Comparison of ENCODE assay signal across 8 cellular contexts in the genomic region with DNA sequence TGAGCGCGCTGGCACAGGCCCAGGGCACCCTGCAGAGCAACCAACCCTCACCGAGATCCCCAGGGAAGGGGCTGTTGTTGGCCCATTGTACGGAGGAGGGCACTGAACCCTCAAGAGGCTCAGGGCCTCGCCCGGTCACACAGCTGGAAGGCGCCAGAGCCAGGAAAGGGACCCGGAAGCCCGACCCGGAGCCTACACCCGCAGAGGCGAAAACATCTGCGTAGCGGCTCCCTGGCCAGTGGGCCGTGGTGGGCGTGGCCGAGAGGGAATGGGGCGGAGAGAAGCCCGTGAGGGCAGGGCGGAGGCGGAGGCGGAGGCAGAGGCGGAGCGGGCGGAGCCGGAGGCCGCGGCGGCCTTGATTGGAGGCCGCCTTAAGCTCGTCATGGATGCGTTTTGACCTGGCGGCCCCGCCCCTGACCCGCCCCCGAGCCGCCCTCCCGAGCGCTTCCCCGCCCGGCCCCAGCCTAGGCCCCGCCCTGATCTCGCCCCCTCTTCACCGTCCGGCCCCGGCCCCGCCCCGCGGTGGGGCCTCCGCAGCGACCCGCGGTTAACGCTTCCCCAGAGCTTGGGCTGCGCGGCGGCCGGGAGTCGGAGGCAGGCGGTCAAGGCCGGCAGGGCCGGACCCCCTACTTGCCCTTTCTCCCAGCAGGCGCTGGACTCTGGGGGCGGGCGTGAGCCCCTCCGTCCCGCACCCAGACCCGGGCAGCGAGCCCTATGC. TPM values are rescaled to one million over a fixed set of nuclear protein-coding genes. Genes with fewer than 3 reads are reported as not detected.
DNase-seq lines count a peak whose midpoint lies in the region; ATAC-seq and TF ChIP-seq lines count a peak whose summit lies in the region.

No MANE protein-coding gene starts in this region.

- H3K36me3 ChIP-seq in ovary (no peaks in the 10 kb centered on the region), thymus (ENCODE audit: control insufficient read depth, insufficient read depth) (peaks cover 14% of the 10 kb centered on the region)

- H3K27me3 ChIP-seq in ovary (no peaks in the 10 kb centered on the region), thymus (ENCODE audit: control insufficient read depth, insufficient read depth) (no peaks in the 10 kb centered on the region)

- CTCF ChIA-PET in GM10248 (lab: Yijun Ruan, JAX), result interaction anchor here (1.1 to 2.0 kb wide), 6 partner anchors 14 to 493 kb away, joined by 3 to 9 read pairs (median 4); no protein-coding TSS in a partner anchor

- H3K9me3 ChIP-seq in ovary, result no peaks in the 10 kb centered on the region
- no peaks in the 10 kb centered on the region for H3K9me3 ChIP-seq in thymus (ENCODE audit: control insufficient read depth)

- H3K27me3 Mint-ChIP-seq in activated naive CD8-positive, alpha-beta T cell, result no peaks in the 10 kb centered on the region

- H3K4me3 Mint-ChIP-seq in activated naive CD8-positive, alpha-beta T cell, result peak overlapping the region; percentile 91

- TF ChIP-seq CTCF in GM10248 (IDR thresholded peaks at IDR 0.05; ENCODE audit: control extremely low read depth, extremely low read depth, low read depth, missing control alignments), result no peak
- TF ChIP-seq CTCF in ovary (IDR thresholded peaks at IDR 0.05), result peak in 1 of 3 donors; percentile 17

- ATAC-seq in HG02610 (IDR thresholded peaks at IDR 0.05; ENCODE audit: unreplicated experiment), result peak; percentile 75
- peak; percentile 86 for ATAC-seq in SK-N-SH treated with all-trans-retinoic acid at 6 μM for 48 hours

- H3K4me3 ChIP-seq in ovary (peak overlapping the region; percentile 78), thymus (ENCODE audit: low read length) (peak overlapping the region; percentile 86)

- no peaks in the 10 kb centered on the region for H3K36me3 Mint-ChIP-seq in activated naive CD8-positive, alpha-beta T cell

- TF ChIP-seq POLR2A in ovary (IDR thresholded peaks at IDR 0.05), result peak; percentile 94

- WGBS in ovary, 3 donors, result 1 to 3% (median 1%) methylated on average over 30 to 69 of the region's 69 CpGs
- 2% methylated on average over 68 of the region's 69 CpGs for WGBS in thymus

- H3K9me3 Mint-ChIP-seq in activated naive CD8-positive, alpha-beta T cell (ENCODE audit: low read depth), result no peaks in the 10 kb centered on the region

- peak overlapping the region; percentile 86 for H3K27ac Mint-ChIP-seq in activated naive CD8-positive, alpha-beta T cell

- H3K4me1 ChIP-seq in ovary (ENCODE audit: insufficient read depth) (peaks cover 7% of the 10 kb centered on the region), thymus (ENCODE audit: control insufficient read depth, insufficient read depth, low read length) (peaks cover 12% of the 10 kb centered on the region)

- no peak for TF ChIP-seq EP300 in ovary (IDR thresholded peaks at IDR 0.05)

- DNase-seq in GM10248 (ENCODE audit: extremely low spot score), result peak; percentile 96
- DNase-seq in NCI-H1092 (lab: John Stamatoyannopoulos, UW), result peak; percentile 91
- peak; percentile 89 to 99 (median 97) for DNase-seq in head of caudate nucleus
- DNase-seq in ovary, result peak; percentile 97 to 99 (median 98)

- POLR2A ChIA-PET in GM10248 (lab: Yijun Ruan, JAX), result interaction anchor here (0.8 to 1.0 kb wide), 3 partner anchors 14 to 143 kb away, joined by 3 to 4 read pairs (median 3); partner anchors contain the start of gene TCFL5

- intact Hi-C loops in head of caudate nucleus (cut with DNase I), result loop anchor here (5.0 kb wide), 1 partner anchor 127 kb away; no protein-coding TSS in a partner anchor
- intact Hi-C loops in ovary (cut with DNase I), result loop anchor here in 3 of 4 donors (5.0 kb wide), 4 partner anchors 127 to 492 kb away; partner anchors contain the start of gene ADRM1 (in 1 of the 3)

- peak overlapping the region; percentile 92 for H3K27ac ChIP-seq in ovary
- peak overlapping the region; percentile 94 for H3K27ac ChIP-seq in thymus (ENCODE audit: low read depth)

- peaks cover 37% of the 10 kb centered on the region for H3K4me1 Mint-ChIP-seq in activated naive CD8-positive, alpha-beta T cell (ENCODE audit: low read depth)

TF ChIP-seq in SK-N-SH treated with all-trans-retinoic acid at 6 μM for 48 hours, 23 proteins besides CTCF, POLR2A, EP300 and RAD21:
- TF ChIP-seq TCF4 (CRISPR knock-in tag; IDR thresholded peaks at IDR 0.05; ENCODE audit: borderline replicate concordance) (peak; percentile 27; the same call in 1 of the 2 replicates), ZFP3 (CRISPR knock-in tag; IDR thresholded peaks at IDR 0.05) (no peak)
TF ChIP-seq in SK-N-SH treated with all-trans-retinoic acid at 6 μM for 48 hours: peak in this region for 1.

RNA-seq across cellular contexts. Expression of gene MRGBP, which starts 2.1 kb away (rescaled TPM):
- total RNA-seq in ovary, result 10 to 100 TPM in 5 of 7 donors, 1 to 10 TPM in 2; 7.9 to 15.2 (median 12.6) TPM
- polyA plus RNA-seq in ovary (10 to 100 TPM in 1 of 2 donors, 1 to 10 TPM in 1; 6.2 to 11.3 TPM), thymus (14.4 TPM)

RNA-seq across cellular contexts. Expression of gene OGFR, which starts 10.5 kb away (rescaled TPM):
- 10 to 100 TPM; 40.3 to 52.9 (median 45.4) TPM for total RNA-seq in ovary
- polyA plus RNA-seq in ovary (10 to 100 TPM; 28.6 to 43.0 TPM), thymus (90.4 TPM)

RNA-seq across cellular contexts. Expression of gene COL9A3, which starts 22.7 kb away (rescaled TPM):
- 1 to 10 TPM in 5 of 7 donors, under 1 TPM in 1, not detected in 1; 0.83 to 2.6 (median 1.6) TPM for total RNA-seq in ovary
- 1 to 10 TPM in 1 of 2 donors, under 1 TPM in 1; 0.65 to 3.0 TPM for polyA plus RNA-seq in ovary
- 7.0 TPM for polyA plus RNA-seq in thymus

Comparison
In these comparisons a context has a peak if more than half of its experiments do, and no peak if none do; other contexts are left out.
1. Peak in every context shown above with its lines: DNase-seq, ATAC-seq, H3K4me3 ChIP-seq and H3K27ac ChIP-seq.